ENCODE assay signal across 9 cellular contexts in genomic region chr3:16004812-16005211, GRCh38.
"Had no signal": no experiment of that assay in that cellular context is flagged by ENCODE, and none has a peak within 500 bp of the region (broad histone marks: within the 10 kb centered on the region; RNA-seq: fewer than 3 reads in every experiment).

No MANE protein-coding gene starts in this region.

- H3K27ac ChIP-seq: GM23248 had no signal

- H3K36me3 ChIP-seq: HAP-1 had no signal

- ATAC-seq: GM23338, HCT116 had no signal

- H3K9me3 ChIP-seq: HAP-1 had no signal

- H3K4me3 ChIP-seq: GM23248, GM23338, HAP-1 had no signal

- DNase-seq: GM23248, GOT3, H7, H9, HCEC 1CT, HFFc6 had no signal
